In genomic region chr2:214587442-214587841, GRCh38 we compare ENCODE assay signal across 12 cellular contexts.
DNase-seq lines count a peak whose midpoint lies in the region; ATAC-seq and TF ChIP-seq lines count a peak whose summit lies in the region.
"Had no signal": no experiment of that assay in that cellular context is flagged by ENCODE, and none has a peak within 500 bp of the region (broad histone marks: within the 10 kb centered on the region; RNA-seq: fewer than 3 reads in every experiment).

No MANE protein-coding gene starts in this region.

- H3K9me3 ChIP-seq in SK-N-SH = no peaks in the 10 kb centered on the region
- H3K9me3 ChIP-seq in endodermal cell (ENCODE audit: control insufficient read depth, low read length) = no peaks in the 10 kb centered on the region
- no peaks in the 10 kb centered on the region for H3K9me3 ChIP-seq in upper lobe of right lung
- H3K9me3 ChIP-seq: esophagus squamous epithelium had no signal

- H2AFZ ChIP-seq in SK-N-SH (ENCODE audit: low read depth) = no peak overlapping the region

- POLR2A ChIA-PET in SK-N-SH (lab: Yijun Ruan, JAX) = no interaction called here

- CTCF ChIA-PET in SK-N-SH (lab: Yijun Ruan, JAX) = interaction anchor here (0.9 to 1.7 kb wide), 2 partner anchors 22 to 149 kb away, joined by 3 to 5 read pairs; no protein-coding TSS in a partner anchor

- WGBS in SK-N-SH (ENCODE audit: low lambda C conversion rate) = 37% methylated on average over 3 of the region's 3 CpGs
- 18 to 41% methylated on average over 2 to 3 of the region's 3 CpGs for WGBS in endodermal cell (ENCODE audit: insufficient coverage in 1 of 2, insufficient read length in 1 of 2), 2 experiments

- ATAC-seq in SK-N-SH treated with all-trans-retinoic acid at 6 μM for 48 hours = no peak
- ATAC-seq in upper lobe of right lung = no peak

- peaks cover 51% of the 10 kb centered on the region for H3K27me3 Mint-ChIP-seq in endodermal cell (ENCODE audit: insufficient read depth)
- H3K27me3 Mint-ChIP-seq: naive B cell had no signal

- H3K79me2 ChIP-seq in SK-N-SH (ENCODE audit: insufficient read depth) = no peaks in the 10 kb centered on the region

- intact Hi-C loops in upper lobe of right lung (cut with DNase I) = no loop called here

- TF ChIP-seq EP300 in SK-N-SH (IDR thresholded peaks at IDR 0.05; ENCODE audit: borderline replicate concordance in 1 of 2, low read depth in 1 of 2, low read length in 1 of 2) = no peak

- no peaks in the 10 kb centered on the region; a peak in 1 of 4 replicates for H3K4me1 ChIP-seq in SK-N-SH (ENCODE audit: control insufficient read depth in 1 of 2, insufficient read depth in 2 of 2, low read depth in 1 of 2, low read length in 1 of 2)
- H3K4me1 ChIP-seq in endodermal cell (ENCODE audit: control insufficient read depth, insufficient read depth, low read length) = no peaks in the 10 kb centered on the region
- no peaks in the 10 kb centered on the region for H3K4me1 ChIP-seq in upper lobe of right lung
- H3K4me1 ChIP-seq: esophagus squamous epithelium had no signal

- H3K36me3 ChIP-seq in SK-N-SH (replicated peaks in 1 of 2; ENCODE audit: control insufficient read depth in 1 of 2, insufficient read depth in 2 of 2, low read length in 1 of 2) (no peaks in the 10 kb centered on the region), endodermal cell (ENCODE audit: control insufficient read depth, insufficient read depth, low read length) (no peaks in the 10 kb centered on the region), upper lobe of right lung (no peaks in the 10 kb centered on the region)
- H3K36me3 ChIP-seq: esophagus squamous epithelium had no signal

- no peak overlapping the region for H3K9ac ChIP-seq in SK-N-SH
- H3K9ac ChIP-seq in endodermal cell (ENCODE audit: extremely low read depth, low read length, poor library complexity, severe bottlenecking) = no peak overlapping the region

- H3F3A ChIP-seq in SK-N-SH (replicated peaks; ENCODE audit: insufficient read depth) = no peaks in the 10 kb centered on the region

- peaks cover 2% of the 10 kb centered on the region for H3K36me3 Mint-ChIP-seq in endodermal cell (ENCODE audit: low read depth)
- H3K36me3 Mint-ChIP-seq: naive B cell had no signal

- H3K9me3 Mint-ChIP-seq in endodermal cell = peaks cover 4% of the 10 kb centered on the region

- 0 out of 2 replicates have a peak, but pooled peaks have one; percentile 5 for TF ChIP-seq RAD21 in SK-N-SH (IDR thresholded peaks at IDR 0.05; ENCODE audit: low read length)

- no peak overlapping the region for H3K4me3 Mint-ChIP-seq in endodermal cell
- H3K4me3 Mint-ChIP-seq: naive B cell had no signal

- peak overlapping the region in 1 of 2 experiments; percentile 28; a peak in 1 of 4 replicates for H3K4me3 ChIP-seq in SK-N-SH (ENCODE audit: low read depth in 2 of 2, low read length in 1 of 2)
- H3K4me3 ChIP-seq in endodermal cell (ENCODE audit: low read length) = no peak overlapping the region
- no peak overlapping the region for H3K4me3 ChIP-seq in upper lobe of right lung
- H3K4me3 ChIP-seq: esophagus squamous epithelium had no signal

- TF ChIP-seq CTCF in SK-N-SH (IDR thresholded peaks at IDR 0.05) = peak; percentile 46
- peak; percentile 80 for TF ChIP-seq CTCF in endodermal cell (conservative IDR thresholded peaks at IDR 0.05)
- TF ChIP-seq CTCF in upper lobe of right lung (IDR thresholded peaks at IDR 0.05) = no peak

- H3K27ac ChIP-seq in SK-N-SH (ENCODE audit: low read depth in 2 of 2, low read length in 1 of 2) = no peak overlapping the region
- no peak overlapping the region for H3K27ac ChIP-seq in endodermal cell (ENCODE audit: low read depth, low read length)
- H3K27ac ChIP-seq in upper lobe of right lung = no peak overlapping the region
- H3K27ac ChIP-seq: esophagus squamous epithelium had no signal

- H3K4me2 ChIP-seq in SK-N-SH = no peak overlapping the region

- H3K27ac Mint-ChIP-seq in endodermal cell = no peak overlapping the region

- H3K27me3 ChIP-seq in SK-N-SH (ENCODE audit: insufficient read depth) = no peaks in the 10 kb centered on the region
- no peaks in the 10 kb centered on the region for H3K27me3 ChIP-seq in endodermal cell (ENCODE audit: control insufficient read depth, insufficient read depth, low read length, poor library complexity, severe bottlenecking)
- no peaks in the 10 kb centered on the region for H3K27me3 ChIP-seq in upper lobe of right lung
- H3K27me3 ChIP-seq: esophagus squamous epithelium had no signal

- no peaks in the 10 kb centered on the region for H3K9me2 ChIP-seq in SK-N-SH

- DNase-seq in SK-N-SH (no peak), NCI-H69 (lab: John Stamatoyannopoulos, UW) (peak; percentile 16), endodermal cell (peak; percentile 78), putamen (ENCODE audit: low spot score) (no peak), inferior parietal cortex (ENCODE audit: extremely low spot score) (no peak), upper lobe of right lung (no peak)
- no peak for DNase-seq in stimulated activated naive CD4-positive, alpha-beta T cell (lab: John Stamatoyannopoulos, UW)
- DNase-seq: esophagus squamous epithelium; naive B cell; NCI-H2029 treated with DMSO at 0.1 percent for 48 hours; stimulated activated CD4-positive, alpha-beta T cell treated with anti-CD3 and anti-CD28 coated beads, Interleukin-15, amount 100 ng/mL, for 24 hours had no signal

- no peaks in the 10 kb centered on the region for H4K20me1 ChIP-seq in SK-N-SH (ENCODE audit: insufficient read depth)

- peaks cover 4% of the 10 kb centered on the region for H3K4me1 Mint-ChIP-seq in endodermal cell
- H3K4me1 Mint-ChIP-seq: naive B cell had no signal

TF ChIP-seq in SK-N-SH, 30 proteins besides CTCF, POLR2A, EP300 and RAD21:
- TF ChIP-seq SMC3 (IDR thresholded peaks at IDR 0.05; ENCODE audit: low read depth, low read length) (0 out of 2 replicates have a peak, but pooled peaks have one; percentile 6), TEAD4 (IDR thresholded peaks at IDR 0.05; ENCODE audit: borderline replicate concordance, insufficient read depth) (no peak)

TF ChIP-seq in SK-N-SH treated with all-trans-retinoic acid at 6 μM for 48 hours, 23 proteins besides CTCF, POLR2A, EP300 and RAD21:
- TF ChIP-seq ZFP30 (CRISPR knock-in tag; IDR thresholded peaks at IDR 0.05) (no peak), TCF4 (CRISPR knock-in tag; IDR thresholded peaks at IDR 0.05; ENCODE audit: borderline replicate concordance) (no peak), SNAI2 (CRISPR knock-in tag; IDR thresholded peaks at IDR 0.05) (no peak)

Comparison
In these comparisons a context has a peak if more than half of its experiments do, and no peak if none do; other contexts are left out.
1. DNase-seq: peak in NCI-H69 (single experiment) and endodermal cell (single experiment); none in SK-N-SH (single experiment), putamen (single experiment), inferior parietal cortex (single experiment), stimulated activated naive CD4-positive, alpha-beta T cell (0 of 6) and upper lobe of right lung (single experiment).